8 cellular contexts compared by ENCODE assay signal in the genomic region with DNA sequence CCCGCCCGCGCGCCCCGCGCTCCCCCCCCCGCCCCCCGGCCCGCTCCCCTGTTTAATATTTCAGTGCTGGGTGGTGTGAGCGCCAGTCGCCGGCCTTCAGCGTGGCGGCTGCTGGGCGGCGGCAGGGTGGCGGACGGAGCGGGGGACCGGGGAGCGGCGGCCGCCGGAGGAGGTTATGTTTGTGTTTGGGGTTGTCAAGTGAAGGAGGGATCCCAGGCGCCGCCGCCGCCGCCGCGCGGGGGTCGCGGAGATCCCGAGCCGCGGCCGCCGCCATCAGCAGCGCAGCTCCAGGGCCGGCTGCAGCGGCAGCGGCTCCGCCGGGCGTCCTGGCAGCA. TPM values are rescaled to one million over a fixed set of nuclear protein-coding genes. Genes with fewer than 3 reads are reported as not detected.
DNase-seq lines count a peak whose midpoint lies in the region; ATAC-seq, FAIRE-seq and TF ChIP-seq lines count a peak whose summit lies in the region.

A gene (plus strand): TSS at position 82 of the 335 bp plus-strand sequence. CDS start 3,317 bp downstream, outside the sequence.

- ATAC-seq in HG02840 (IDR thresholded peaks at IDR 0.05; ENCODE audit: low FRiP score, unreplicated experiment) (peak; percentile 4), upper lobe of left lung (ENCODE audit: low FRiP score in 2 of 2) (no peak), GM21737 (IDR thresholded peaks at IDR 0.05; ENCODE audit: unreplicated experiment) (no peak)

- peak within 1 kb of the TSS; percentile 83 to 97 for H3K4me3 ChIP-seq in mucosa of rectum (ENCODE audit: low read length in 2 of 2)
- peak within 1 kb of the TSS; percentile 79 to 92 (median 88) for H3K4me3 ChIP-seq in upper lobe of left lung

- 4% methylated on average over 4 of the region's 46 CpGs; no CpG with 5 or more reads in 1 of the 2 donors for WGBS in upper lobe of left lung, 2 donors

- H3K9ac ChIP-seq in mucosa of rectum (ENCODE audit: low read depth in 1 of 2, low read length in 2 of 2) = peak within 1 kb of the TSS; percentile 82 to 83

- no peak for TF ChIP-seq CTCF in upper lobe of left lung (IDR thresholded peaks at IDR 0.05)

- H3K36me3 ChIP-seq in mucosa of rectum (ENCODE audit: control insufficient read depth in 2 of 2, insufficient read depth in 2 of 2, low read length in 2 of 2) (peaks cover 1 to 7% of the 10 kb centered on the region in 2 donors), upper lobe of left lung (peaks cover 0 to 13% (median 2%) of the 10 kb centered on the region in 4 donors)

- no peak for TF ChIP-seq EP300 in upper lobe of left lung (IDR thresholded peaks at IDR 0.05)

- peak; percentile 45 for DNase-seq in COLO668 (lab: John Stamatoyannopoulos, UW; ENCODE audit: unreplicated experiment)
- DNase-seq in T1000 (lab: John Stamatoyannopoulos, UW) = peak; percentile 39
- DNase-seq in epithelial cell of prostate (ENCODE audit: low read depth, low spot score) = no peak
- DNase-seq in upper lobe of left lung = peak; percentile 31 to 92
- no peak for DNase-seq in RCC 7860 (ENCODE audit: low spot score)

- TF ChIP-seq POLR2A in upper lobe of left lung (IDR thresholded peaks at IDR 0.05) = peak in 1 of 4 donors; percentile 8

- H3K27me3 ChIP-seq in mucosa of rectum (ENCODE audit: control insufficient read depth in 2 of 2, insufficient read depth in 2 of 2, low read length in 2 of 2) (no peaks in the 10 kb centered on the region), upper lobe of left lung (no peaks in the 10 kb centered on the region)

- peaks cover 20 to 30% of the 10 kb centered on the region in 2 donors for H3K4me1 ChIP-seq in mucosa of rectum (ENCODE audit: control insufficient read depth in 2 of 2, insufficient read depth in 2 of 2, low read length in 2 of 2)
- H3K4me1 ChIP-seq in upper lobe of left lung = peaks cover 22 to 30% (median 26%) of the 10 kb centered on the region in 4 donors

- H3K9me3 ChIP-seq in mucosa of rectum (ENCODE audit: control insufficient read depth in 2 of 2, low read length in 2 of 2) (no peaks in the 10 kb centered on the region), upper lobe of left lung (no peaks in the 10 kb centered on the region)

- H3K27ac ChIP-seq in epithelial cell of prostate (peak within 1 kb of the TSS; percentile 97), mucosa of rectum (ENCODE audit: low read depth in 2 of 2, low read length in 2 of 2) (peak within 1 kb of the TSS; percentile 98 to 99), upper lobe of left lung (peak within 1 kb of the TSS; percentile 95 to 98 (median 96))

- no peak for FAIRE-seq in RCC 7860 (lab: Jason Lieb, UNC)

RNA-seq across cellular contexts. Expression of the gene that starts here (rescaled TPM):
- 10 to 100 TPM; 22.9 to 48.5 (median 30.4) TPM for total RNA-seq in upper lobe of left lung

Comparison
In these comparisons a context has a peak if more than half of its experiments do, and no peak if none do; other contexts are left out.
1. DNase-seq: peak in COLO668 (single experiment), T1000 (single experiment) and upper lobe of left lung (2 of 2); none in epithelial cell of prostate (single experiment) and RCC 7860 (single experiment).
2. Peak in every context shown above with its lines, with median percentiles within 50 percentile points of each other: H3K27ac ChIP-seq.